2 cellular contexts compared by ENCODE assay signal in the genomic region with DNA sequence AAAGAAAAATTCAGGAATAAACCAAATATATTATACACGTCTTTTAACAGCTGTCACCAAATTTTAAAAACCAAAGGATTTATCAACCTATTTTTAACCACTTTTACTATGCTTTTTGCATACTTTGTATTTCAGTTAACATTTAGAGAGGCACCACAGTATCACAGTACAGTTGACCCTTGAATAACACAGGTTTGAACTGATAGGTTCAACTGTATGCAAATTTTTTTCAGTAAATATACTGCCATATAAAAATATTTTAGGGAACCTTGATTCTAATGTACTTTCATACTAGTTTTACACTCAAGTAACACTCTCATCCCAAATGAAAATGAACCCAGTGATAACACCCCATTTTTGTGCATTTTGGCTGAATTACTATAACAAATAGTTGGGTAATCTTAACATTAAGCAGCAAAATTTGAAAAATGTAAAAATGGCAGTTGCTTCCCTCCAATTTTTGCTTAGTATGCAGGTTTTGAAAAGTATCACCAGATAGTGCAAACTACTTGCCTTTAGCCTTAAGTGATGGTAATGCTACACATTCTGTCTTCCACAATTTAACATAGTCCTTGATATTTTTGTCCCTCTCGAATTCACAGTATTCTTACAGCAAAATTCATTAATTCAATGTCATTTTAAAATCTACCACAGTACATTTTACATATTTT.
TF ChIP-seq lines count a peak whose summit lies in the region.

No MANE protein-coding gene starts in this region.

TF ChIP-seq in HepG2, 621 proteins besides CTCF, POLR2A, EP300 and RAD21:
- TF ChIP-seq MAFF (IDR thresholded peaks at IDR 0.05; ENCODE audit: low read depth, low read length), result peak; percentile 88
- no peak for TF ChIP-seq MXD4 (CRISPR knock-in tag; IDR thresholded peaks at IDR 0.05)
- TF ChIP-seq POGZ (CRISPR knock-in tag; IDR thresholded peaks at IDR 0.05), result no peak
- TF ChIP-seq, protein P1, sequence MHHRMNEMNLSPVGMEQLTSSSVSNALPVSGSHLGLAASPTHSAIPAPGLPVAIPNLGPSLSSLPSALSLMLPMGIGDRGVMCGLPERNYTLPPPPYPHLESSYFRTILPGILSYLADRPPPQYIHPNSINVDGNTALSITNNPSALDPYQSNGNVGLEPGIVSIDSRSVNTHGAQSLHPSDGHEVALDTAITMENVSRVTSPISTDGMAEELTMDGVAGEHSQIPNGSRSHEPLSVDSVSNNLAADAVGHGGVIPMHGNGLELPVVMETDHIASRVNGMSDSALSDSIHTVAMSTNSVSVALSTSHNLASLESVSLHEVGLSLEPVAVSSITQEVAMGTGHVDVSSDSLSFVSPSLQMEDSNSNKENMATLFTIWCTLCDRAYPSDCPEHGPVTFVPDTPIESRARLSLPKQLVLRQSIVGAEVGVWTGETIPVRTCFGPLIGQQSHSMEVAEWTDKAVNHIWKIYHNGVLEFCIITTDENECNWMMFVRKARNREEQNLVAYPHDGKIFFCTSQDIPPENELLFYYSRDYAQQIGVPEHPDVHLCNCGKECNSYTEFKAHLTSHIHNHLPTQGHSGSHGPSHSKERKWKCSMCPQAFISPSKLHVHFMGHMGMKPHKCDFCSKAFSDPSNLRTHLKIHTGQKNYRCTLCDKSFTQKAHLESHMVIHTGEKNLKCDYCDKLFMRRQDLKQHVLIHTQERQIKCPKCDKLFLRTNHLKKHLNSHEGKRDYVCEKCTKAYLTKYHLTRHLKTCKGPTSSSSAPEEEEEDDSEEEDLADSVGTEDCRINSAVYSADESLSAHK (CRISPR knock-in tag; IDR thresholded peaks at IDR 0.05; ENCODE audit: borderline replicate concordance), result no peak
- TF ChIP-seq, protein P2, sequence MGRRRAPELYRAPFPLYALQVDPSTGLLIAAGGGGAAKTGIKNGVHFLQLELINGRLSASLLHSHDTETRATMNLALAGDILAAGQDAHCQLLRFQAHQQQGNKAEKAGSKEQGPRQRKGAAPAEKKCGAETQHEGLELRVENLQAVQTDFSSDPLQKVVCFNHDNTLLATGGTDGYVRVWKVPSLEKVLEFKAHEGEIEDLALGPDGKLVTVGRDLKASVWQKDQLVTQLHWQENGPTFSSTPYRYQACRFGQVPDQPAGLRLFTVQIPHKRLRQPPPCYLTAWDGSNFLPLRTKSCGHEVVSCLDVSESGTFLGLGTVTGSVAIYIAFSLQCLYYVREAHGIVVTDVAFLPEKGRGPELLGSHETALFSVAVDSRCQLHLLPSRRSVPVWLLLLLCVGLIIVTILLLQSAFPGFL (CRISPR knock-in tag; IDR thresholded peaks at IDR 0.05), result no peak
- TF ChIP-seq MAFK (conservative IDR thresholded peaks at IDR 0.05 in 1 of 2, IDR thresholded peaks at IDR 0.05 in 1 of 2; ENCODE audit: low read length in 2 of 2), result peak; percentile 85 to 93
- TF ChIP-seq, protein P3, sequence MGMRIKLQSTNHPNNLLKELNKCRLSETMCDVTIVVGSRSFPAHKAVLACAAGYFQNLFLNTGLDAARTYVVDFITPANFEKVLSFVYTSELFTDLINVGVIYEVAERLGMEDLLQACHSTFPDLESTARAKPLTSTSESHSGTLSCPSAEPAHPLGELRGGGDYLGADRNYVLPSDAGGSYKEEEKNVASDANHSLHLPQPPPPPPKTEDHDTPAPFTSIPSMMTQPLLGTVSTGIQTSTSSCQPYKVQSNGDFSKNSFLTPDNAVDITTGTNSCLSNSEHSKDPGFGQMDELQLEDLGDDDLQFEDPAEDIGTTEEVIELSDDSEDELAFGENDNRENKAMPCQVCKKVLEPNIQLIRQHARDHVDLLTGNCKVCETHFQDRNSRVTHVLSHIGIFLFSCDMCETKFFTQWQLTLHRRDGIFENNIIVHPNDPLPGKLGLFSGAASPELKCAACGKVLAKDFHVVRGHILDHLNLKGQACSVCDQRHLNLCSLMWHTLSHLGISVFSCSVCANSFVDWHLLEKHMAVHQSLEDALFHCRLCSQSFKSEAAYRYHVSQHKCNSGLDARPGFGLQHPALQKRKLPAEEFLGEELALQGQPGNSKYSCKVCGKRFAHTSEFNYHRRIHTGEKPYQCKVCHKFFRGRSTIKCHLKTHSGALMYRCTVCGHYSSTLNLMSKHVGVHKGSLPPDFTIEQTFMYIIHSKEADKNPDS (CRISPR knock-in tag; IDR thresholded peaks at IDR 0.05), result no peak
- TF ChIP-seq TRIM22 (IDR thresholded peaks at IDR 0.05), result no peak
- TF ChIP-seq, protein P4, sequence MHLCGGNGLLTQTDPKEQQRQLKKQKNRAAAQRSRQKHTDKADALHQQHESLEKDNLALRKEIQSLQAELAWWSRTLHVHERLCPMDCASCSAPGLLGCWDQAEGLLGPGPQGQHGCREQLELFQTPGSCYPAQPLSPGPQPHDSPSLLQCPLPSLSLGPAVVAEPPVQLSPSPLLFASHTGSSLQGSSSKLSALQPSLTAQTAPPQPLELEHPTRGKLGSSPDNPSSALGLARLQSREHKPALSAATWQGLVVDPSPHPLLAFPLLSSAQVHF (CRISPR knock-in tag; IDR thresholded peaks at IDR 0.05), result no peak
- TF ChIP-seq SRSF1 (optimal IDR thresholded peaks at IDR 0.05; ENCODE audit: low read depth, low read length), result no peak

TF ChIP-seq in K562, 482 proteins besides CTCF, POLR2A, EP300 and RAD21 (continues in another document):
- TF ChIP-seq POLR2AphosphoS2 (IDR thresholded peaks at IDR 0.05; ENCODE audit: low read length), result no peak
- peak; percentile 94 for TF ChIP-seq MAFF (IDR thresholded peaks at IDR 0.05; ENCODE audit: low read length)
- TF ChIP-seq, protein P5, sequence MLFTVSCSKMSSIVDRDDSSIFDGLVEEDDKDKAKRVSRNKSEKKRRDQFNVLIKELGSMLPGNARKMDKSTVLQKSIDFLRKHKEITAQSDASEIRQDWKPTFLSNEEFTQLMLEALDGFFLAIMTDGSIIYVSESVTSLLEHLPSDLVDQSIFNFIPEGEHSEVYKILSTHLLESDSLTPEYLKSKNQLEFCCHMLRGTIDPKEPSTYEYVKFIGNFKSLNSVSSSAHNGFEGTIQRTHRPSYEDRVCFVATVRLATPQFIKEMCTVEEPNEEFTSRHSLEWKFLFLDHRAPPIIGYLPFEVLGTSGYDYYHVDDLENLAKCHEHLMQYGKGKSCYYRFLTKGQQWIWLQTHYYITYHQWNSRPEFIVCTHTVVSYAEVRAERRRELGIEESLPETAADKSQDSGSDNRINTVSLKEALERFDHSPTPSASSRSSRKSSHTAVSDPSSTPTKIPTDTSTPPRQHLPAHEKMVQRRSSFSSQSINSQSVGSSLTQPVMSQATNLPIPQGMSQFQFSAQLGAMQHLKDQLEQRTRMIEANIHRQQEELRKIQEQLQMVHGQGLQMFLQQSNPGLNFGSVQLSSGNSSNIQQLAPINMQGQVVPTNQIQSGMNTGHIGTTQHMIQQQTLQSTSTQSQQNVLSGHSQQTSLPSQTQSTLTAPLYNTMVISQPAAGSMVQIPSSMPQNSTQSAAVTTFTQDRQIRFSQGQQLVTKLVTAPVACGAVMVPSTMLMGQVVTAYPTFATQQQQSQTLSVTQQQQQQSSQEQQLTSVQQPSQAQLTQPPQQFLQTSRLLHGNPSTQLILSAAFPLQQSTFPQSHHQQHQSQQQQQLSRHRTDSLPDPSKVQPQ (CRISPR knock-in tag; IDR thresholded peaks at IDR 0.05; ENCODE audit: borderline replicate concordance), result 0 out of 2 replicates have a peak, but pooled peaks have one; percentile 12
- TF ChIP-seq MYC (IDR thresholded peaks at IDR 0.05; ENCODE audit: low read depth, low read length), result no peak
- no peak for TF ChIP-seq MYC (CRISPR knock-in tag; IDR thresholded peaks at IDR 0.05; ENCODE audit: borderline replicate concordance, low read depth)
- TF ChIP-seq FOSL1 (tag; conservative IDR thresholded peaks at IDR 0.05), result no peak
- TF ChIP-seq, protein P6, sequence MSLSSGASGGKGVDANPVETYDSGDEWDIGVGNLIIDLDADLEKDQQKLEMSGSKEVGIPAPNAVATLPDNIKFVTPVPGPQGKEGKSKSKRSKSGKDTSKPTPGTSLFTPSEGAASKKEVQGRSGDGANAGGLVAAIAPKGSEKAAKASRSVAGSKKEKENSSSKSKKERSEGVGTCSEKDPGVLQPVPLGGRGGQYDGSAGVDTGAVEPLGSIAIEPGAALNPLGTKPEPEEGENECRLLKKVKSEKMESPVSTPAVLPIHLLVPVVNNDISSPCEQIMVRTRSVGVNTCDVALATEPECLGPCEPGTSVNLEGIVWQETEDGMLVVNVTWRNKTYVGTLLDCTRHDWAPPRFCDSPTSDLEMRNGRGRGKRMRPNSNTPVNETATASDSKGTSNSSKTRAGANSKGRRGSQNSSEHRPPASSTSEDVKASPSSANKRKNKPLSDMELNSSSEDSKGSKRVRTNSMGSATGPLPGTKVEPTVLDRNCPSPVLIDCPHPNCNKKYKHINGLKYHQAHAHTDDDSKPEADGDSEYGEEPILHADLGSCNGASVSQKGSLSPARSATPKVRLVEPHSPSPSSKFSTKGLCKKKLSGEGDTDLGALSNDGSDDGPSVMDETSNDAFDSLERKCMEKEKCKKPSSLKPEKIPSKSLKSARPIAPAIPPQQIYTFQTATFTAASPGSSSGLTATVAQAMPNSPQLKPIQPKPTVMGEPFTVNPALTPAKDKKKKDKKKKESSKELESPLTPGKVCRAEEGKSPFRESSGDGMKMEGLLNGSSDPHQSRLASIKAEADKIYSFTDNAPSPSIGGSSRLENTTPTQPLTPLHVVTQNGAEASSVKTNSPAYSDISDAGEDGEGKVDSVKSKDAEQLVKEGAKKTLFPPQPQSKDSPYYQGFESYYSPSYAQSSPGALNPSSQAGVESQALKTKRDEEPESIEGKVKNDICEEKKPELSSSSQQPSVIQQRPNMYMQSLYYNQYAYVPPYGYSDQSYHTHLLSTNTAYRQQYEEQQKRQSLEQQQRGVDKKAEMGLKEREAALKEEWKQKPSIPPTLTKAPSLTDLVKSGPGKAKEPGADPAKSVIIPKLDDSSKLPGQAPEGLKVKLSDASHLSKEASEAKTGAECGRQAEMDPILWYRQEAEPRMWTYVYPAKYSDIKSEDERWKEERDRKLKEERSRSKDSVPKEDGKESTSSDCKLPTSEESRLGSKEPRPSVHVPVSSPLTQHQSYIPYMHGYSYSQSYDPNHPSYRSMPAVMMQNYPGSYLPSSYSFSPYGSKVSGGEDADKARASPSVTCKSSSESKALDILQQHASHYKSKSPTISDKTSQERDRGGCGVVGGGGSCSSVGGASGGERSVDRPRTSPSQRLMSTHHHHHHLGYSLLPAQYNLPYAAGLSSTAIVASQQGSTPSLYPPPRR (CRISPR knock-in tag; IDR thresholded peaks at IDR 0.05; ENCODE audit: borderline replicate concordance), result no peak
- TF ChIP-seq BCLAF1 (IDR thresholded peaks at IDR 0.05; ENCODE audit: borderline replicate concordance in 1 of 2, control insufficient read depth in 1 of 2, low read depth in 2 of 2, low read length in 1 of 2), result no peak
- TF ChIP-seq KAT7 (CRISPR knock-in tag; IDR thresholded peaks at IDR 0.05; ENCODE audit: borderline replicate concordance), result 0 out of 2 replicates have a peak, but pooled peaks have one; percentile 30
- TF ChIP-seq TAF9B (IDR thresholded peaks at IDR 0.05; ENCODE audit: partially characterized antibody), result no peak
- no peak for TF ChIP-seq PPARD (CRISPR knock-in tag; IDR thresholded peaks at IDR 0.05)
- no peak for TF ChIP-seq ZNF121 (CRISPR knock-in tag; conservative IDR thresholded peaks at IDR 0.05)
- no peak for TF ChIP-seq ZC3H4 (CRISPR knock-in tag; IDR thresholded peaks at IDR 0.05; ENCODE audit: borderline replicate concordance)
- TF ChIP-seq ZFP91 (CRISPR knock-in tag; IDR thresholded peaks at IDR 0.05), result no peak
- TF ChIP-seq, protein P7, sequence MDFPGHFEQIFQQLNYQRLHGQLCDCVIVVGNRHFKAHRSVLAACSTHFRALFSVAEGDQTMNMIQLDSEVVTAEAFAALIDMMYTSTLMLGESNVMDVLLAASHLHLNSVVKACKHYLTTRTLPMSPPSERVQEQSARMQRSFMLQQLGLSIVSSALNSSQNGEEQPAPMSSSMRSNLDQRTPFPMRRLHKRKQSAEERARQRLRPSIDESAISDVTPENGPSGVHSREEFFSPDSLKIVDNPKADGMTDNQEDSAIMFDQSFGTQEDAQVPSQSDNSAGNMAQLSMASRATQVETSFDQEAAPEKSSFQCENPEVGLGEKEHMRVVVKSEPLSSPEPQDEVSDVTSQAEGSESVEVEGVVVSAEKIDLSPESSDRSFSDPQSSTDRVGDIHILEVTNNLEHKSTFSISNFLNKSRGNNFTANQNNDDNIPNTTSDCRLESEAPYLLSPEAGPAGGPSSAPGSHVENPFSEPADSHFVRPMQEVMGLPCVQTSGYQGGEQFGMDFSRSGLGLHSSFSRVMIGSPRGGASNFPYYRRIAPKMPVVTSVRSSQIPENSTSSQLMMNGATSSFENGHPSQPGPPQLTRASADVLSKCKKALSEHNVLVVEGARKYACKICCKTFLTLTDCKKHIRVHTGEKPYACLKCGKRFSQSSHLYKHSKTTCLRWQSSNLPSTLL (IDR thresholded peaks at IDR 0.05), result no peak
- TF ChIP-seq ZC3H8 (IDR thresholded peaks at IDR 0.05), result no peak
- no peak for TF ChIP-seq HMG20A (CRISPR knock-in tag; conservative IDR thresholded peaks at IDR 0.05)
